36 cellular contexts compared by ENCODE assay signal in the genomic region with DNA sequence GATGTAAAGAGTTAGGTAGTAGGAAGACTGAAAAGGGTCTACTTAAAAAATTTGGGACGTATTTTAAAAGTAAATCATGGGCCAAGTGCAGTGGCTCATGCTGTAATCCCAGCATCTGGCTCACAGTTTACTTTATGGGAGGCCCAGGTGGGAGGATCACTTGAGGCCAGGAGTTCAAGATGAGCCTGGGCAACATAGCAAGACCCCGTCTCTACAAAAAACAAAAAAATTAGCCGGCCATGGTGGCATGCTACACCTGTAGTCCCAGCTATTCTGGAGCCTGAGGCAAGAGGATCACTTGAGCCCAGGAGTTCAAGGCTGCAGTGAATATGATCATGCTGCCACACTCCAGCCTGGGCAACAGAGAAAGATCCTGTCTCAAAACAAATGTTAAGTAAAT.
"Had no signal": no experiment of that assay in that cellular context is flagged by ENCODE, and none has a peak within 500 bp of the region (broad histone marks: within the 10 kb centered on the region; RNA-seq: fewer than 3 reads in every experiment).

No MANE protein-coding gene starts in this region.

- H3K27me3 ChIP-seq: MG63 had no signal

- H3K9me3 ChIP-seq: MG63 had no signal

- H3K36me3 ChIP-seq: MG63 had no signal

- H3K4me3 ChIP-seq: MG63 had no signal

- DNase-seq: Karpas-422, Kasumi-1, MG63, MM.1S, MV-4-11, NCI-H1048, NCI-H1092, NCI-H1092 treated with DMSO at 0.1 percent for 48 hours, NCI-H1105, NCI-H1105 treated with DMSO at 0.1 percent for 48 hours, NCI-H1417, NCI-H1417 treated with DMSO at 0.1 percent for 48 hours, NCI-H1436, NCI-H1436 treated with DMSO at 0.1 percent for 48 hours, NCI-H146, NCI-H1694, NCI-H1694 treated with DMSO at 0.1 percent for 48 hours, NCI-H187, NCI-H187 treated with DMSO at 0.1 percent for 48 hours, NCI-H1930, NCI-H2029, NCI-H2029 treated with DMSO at 0.1 percent for 48 hours, NCI-H2081, NCI-H2081 treated with DMSO at 0.1 percent for 48 hours, NCI-H2107, NCI-H2171, NCI-H2171 treated with DMSO at 0.1 percent for 48 hours, NCI-H2227 treated with DMSO at 0.1 percent for 48 hours, NCI-H226, NCI-H345, NCI-H446, NCI-H446 treated with DMSO at 0.1 percent for 48 hours, NCI-H510A, NCI-H510A treated with DMSO at 0.1 percent for 48 hours, NCI-H524, NCI-H524 treated with DMSO at 0.1 percent for 48 hours had no signal
